17 cellular contexts compared by ENCODE assay signal in the genomic region with DNA sequence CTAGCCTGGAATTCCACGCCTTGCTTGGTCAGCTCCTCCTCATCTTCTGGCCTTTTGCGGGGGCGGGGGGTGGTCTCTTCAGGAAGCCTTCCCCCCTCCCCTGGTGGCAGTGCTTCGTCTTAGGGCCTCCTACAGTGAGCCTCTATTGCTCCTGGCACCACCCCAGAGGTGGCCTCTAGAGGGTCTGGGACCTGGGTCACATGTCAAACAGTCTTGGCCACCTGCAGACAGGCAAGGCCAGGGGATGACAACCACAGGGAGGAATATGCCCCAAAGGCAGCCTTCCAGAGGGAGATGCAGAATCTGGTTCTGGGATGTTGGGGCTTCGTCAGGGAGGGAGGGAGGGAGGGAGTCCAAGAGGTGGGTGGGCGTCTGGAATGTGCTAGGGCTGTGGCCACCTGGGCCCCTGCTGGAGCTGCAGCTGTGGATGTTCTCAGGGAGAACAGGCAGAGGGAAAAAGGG. TPM values are rescaled to one million over a fixed set of nuclear protein-coding genes. Genes with fewer than 3 reads are reported as not detected.
"Had no signal": no experiment of that assay in that cellular context is flagged by ENCODE, and none has a peak within 500 bp of the region (broad histone marks: within the 10 kb centered on the region; RNA-seq: fewer than 3 reads in every experiment).

No MANE protein-coding gene starts in this region.

- H3K4me1 ChIP-seq: heart left ventricle, sigmoid colon, thyroid gland, uterus had no signal

- H3K9me3 Mint-ChIP-seq: mesothelial cell of epicardium; natural killer cell treated with Interleukin-12 subunit alpha and Interleukin-12 subunit beta and Interleukin-15 and Interleukin-18, amount 100 ng/mL, for 72 hours had no signal

- ATAC-seq: heart left ventricle; natural killer cell treated with Interleukin-12 subunit alpha and Interleukin-12 subunit beta and Interleukin-15 and Interleukin-18, amount 100 ng/mL, for 72 hours had no signal

- H3K4me3 Mint-ChIP-seq: mesothelial cell of epicardium; natural killer cell treated with Interleukin-12 subunit alpha and Interleukin-12 subunit beta and Interleukin-15 and Interleukin-18, amount 100 ng/mL, for 72 hours had no signal

- H3K36me3 Mint-ChIP-seq: mesothelial cell of epicardium; natural killer cell treated with Interleukin-12 subunit alpha and Interleukin-12 subunit beta and Interleukin-15 and Interleukin-18, amount 100 ng/mL, for 72 hours had no signal

- H3K27ac ChIP-seq: coronary artery, heart left ventricle, sigmoid colon, skin epidermis, thyroid gland, upper lobe of left lung, uterus had no signal

- DNase-seq: effector CD8-positive, alpha-beta T cell; hippocampal formation; kidney glomerular epithelial cell; sigmoid colon; stimulated activated CD4-positive, alpha-beta T cell treated with anti-CD3 and anti-CD28 coated beads, Interleukin-12 subunit alpha, Interleukin-12 subunit beta, amount 100 ng/mL, for 4 hours; stimulated activated naive CD4-positive, alpha-beta T cell treated with Interleukin-2 at 50 U/mL for 16 hours; thyroid gland; upper lobe of left lung; uterus had no signal

- H3K27ac Mint-ChIP-seq: mesothelial cell of epicardium; natural killer cell treated with Interleukin-12 subunit alpha and Interleukin-12 subunit beta and Interleukin-15 and Interleukin-18, amount 100 ng/mL, for 72 hours had no signal

- H3K4me1 Mint-ChIP-seq: mesothelial cell of epicardium had no signal

- H3K36me3 ChIP-seq: heart left ventricle, sigmoid colon, thyroid gland, upper lobe of left lung, uterus had no signal

- H3K27me3 Mint-ChIP-seq: natural killer cell treated with Interleukin-12 subunit alpha and Interleukin-12 subunit beta and Interleukin-15 and Interleukin-18, amount 100 ng/mL, for 72 hours had no signal

- H3K9me3 ChIP-seq: heart left ventricle, sigmoid colon, thyroid gland, upper lobe of left lung, uterus had no signal

- H3K27me3 ChIP-seq: heart left ventricle, sigmoid colon, thyroid gland, upper lobe of left lung, uterus had no signal

- H3K4me3 ChIP-seq: coronary artery, heart left ventricle, sigmoid colon, skin epidermis, thyroid gland, upper lobe of left lung, uterus had no signal

RNA-seq across cellular contexts. Expression of a gene that starts 50.6 kb away (rescaled TPM):
- total RNA-seq: glomerular endothelial cell, myocyte, pulmonary artery endothelial cell had no signal
